1 cellular context compared by ENCODE assay signal in genomic region chr1:167012570-167012969, GRCh38.
A peak's percentile ranks its signal among the peaks of the same experiment; 100 is the strongest.
TF ChIP-seq lines count a peak whose summit lies in the region.

No MANE protein-coding gene starts in this region.

TF ChIP-seq in HEK293, 187 proteins besides CTCF, POLR2A, EP300 and RAD21 (continued from another document):
- peak; percentile 72 for TF ChIP-seq REST (tag by site-specific recombination; IDR thresholded peaks at IDR 0.05)
